ENCODE assay signal across 14 cellular contexts in genomic region chr4:150308824-150309472, GRCh38.
DNase-seq lines count a peak whose midpoint lies in the region; FAIRE-seq and TF ChIP-seq lines count a peak whose summit lies in the region.
"Had no signal": no experiment of that assay in that cellular context is flagged by ENCODE, and none has a peak within 500 bp of the region (broad histone marks: within the 10 kb centered on the region; RNA-seq: fewer than 3 reads in every experiment).

No MANE protein-coding gene starts in this region.

- H3K4me3 ChIP-seq in fibroblast of pulmonary artery (replicated peaks; ENCODE audit: low read depth, low read length) (no peak overlapping the region), skeletal muscle satellite cell (ENCODE audit: low read length) (no peak overlapping the region)
- H3K4me3 ChIP-seq: ascending aorta, gastroesophageal sphincter, vagina had no signal

- H3K9ac ChIP-seq in skeletal muscle satellite cell (ENCODE audit: low read depth, low read length) = peak overlapping the region; percentile 21

- H3K9me3 ChIP-seq in skeletal muscle satellite cell (replicated peaks; ENCODE audit: low read length) = no peaks in the 10 kb centered on the region
- H3K9me3 ChIP-seq: ascending aorta, gastroesophageal sphincter, vagina had no signal

- no peak for TF ChIP-seq CTCF in fibroblast of pulmonary artery (IDR thresholded peaks at IDR 0.05; ENCODE audit: low read length, missing control alignments)

- DNase-seq in HT1080 (ENCODE audit: low read depth) (peak; percentile 81), fibroblast of pulmonary artery (ENCODE audit: low read depth) (peak; percentile 49), NCI-H748 (lab: John Stamatoyannopoulos, UW; ENCODE audit: unreplicated experiment) (no peak), mesenteric fat pad (ENCODE audit: low spot score) (no peak), NCI-H1105 treated with DMSO at 0.1 percent for 48 hours (lab: John Stamatoyannopoulos, UW) (no peak)
- DNase-seq: GOT3, NCI-H1092 treated with DMSO at 0.1 percent for 48 hours, NCI-H2171, nucleus accumbens had no signal

- H3K36me3 ChIP-seq in skeletal muscle satellite cell (ENCODE audit: insufficient read depth, low read length) = no peaks in the 10 kb centered on the region
- H3K36me3 ChIP-seq: ascending aorta, vagina had no signal

- H3K27me3 ChIP-seq in skeletal muscle satellite cell (ENCODE audit: control insufficient read depth, insufficient read depth, low read length) = no peaks in the 10 kb centered on the region
- H3K27me3 ChIP-seq: ascending aorta, gastroesophageal sphincter, vagina had no signal

- peaks cover 49% of the 10 kb centered on the region for H3K4me1 ChIP-seq in skeletal muscle satellite cell (ENCODE audit: control insufficient read depth, insufficient read depth, low read length)
- H3K4me1 ChIP-seq: vagina had no signal

- peak; percentile 43 for FAIRE-seq in TTC549 (lab: Jason Lieb, UNC)

- no peak overlapping the region for H3K4me2 ChIP-seq in skeletal muscle satellite cell (ENCODE audit: low read length)

Comparison
In these comparisons a context has a peak if more than half of its experiments do, and no peak if none do; other contexts are left out.
1. DNase-seq: peak in HT1080 (single experiment) and fibroblast of pulmonary artery (single experiment); none in NCI-H748 (single experiment), mesenteric fat pad (single experiment) and NCI-H1105 treated with DMSO at 0.1 percent for 48 hours (single experiment).